22 cellular contexts compared by ENCODE assay signal in the genomic region with DNA sequence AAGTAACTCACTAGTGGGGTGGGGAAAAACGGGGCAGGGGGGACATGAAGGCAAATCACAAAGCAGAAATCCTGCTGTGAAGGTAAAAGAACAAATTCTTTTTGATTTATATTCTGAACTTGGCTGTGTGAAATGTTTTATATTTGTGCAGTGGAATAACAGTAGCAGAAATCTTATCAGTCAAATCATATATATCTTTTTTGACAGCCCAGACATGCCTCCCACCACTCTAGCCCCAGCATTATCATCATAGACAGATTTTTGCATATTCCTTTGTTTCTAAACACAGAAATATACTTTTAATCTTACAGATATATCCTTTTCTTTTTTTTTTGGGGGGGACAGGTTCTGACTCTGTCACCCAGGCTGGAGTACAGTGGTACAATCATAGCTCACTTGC.
DNase-seq lines count a peak whose midpoint lies in the region; ATAC-seq, FAIRE-seq and TF ChIP-seq lines count a peak whose summit lies in the region.
"Had no signal": no experiment of that assay in that cellular context is flagged by ENCODE, and none has a peak within 500 bp of the region (broad histone marks: within the 10 kb centered on the region; RNA-seq: fewer than 3 reads in every experiment).

No MANE protein-coding gene starts in this region.

- no peak overlapping the region for H4K91ac ChIP-seq in H9 (ENCODE audit: insufficient read length, low read depth, low read length)

- TF ChIP-seq POLR2A in K562 (conservative IDR thresholded peaks at IDR 0.05) = no peak

- H2AFZ ChIP-seq in GM23338 (no peak overlapping the region), H9 (ENCODE audit: low read length) (no peak overlapping the region), K562 (ENCODE audit: low read depth, low read length) (no peak overlapping the region)

- intact Hi-C loops in K562 (cut with micrococcal nuclease) = no loop called here

- no peak overlapping the region for H3K23ac ChIP-seq in H9 (ENCODE audit: insufficient read length, low read depth, low read length)

- no peak overlapping the region for H3T11ph ChIP-seq in H9 (ENCODE audit: low read length)

- no peak overlapping the region for H3K4ac ChIP-seq in H9 (ENCODE audit: low read depth, low read length)

- H3K23me2 ChIP-seq in H9 (ENCODE audit: insufficient read length, low read depth, low read length, poor library complexity, severe bottlenecking) = no peaks in the 10 kb centered on the region

- no TSS peak for BruUV-seq in K562 (replicated peaks; lab: Mats Ljungman, UMichigan)

- 0 out of 2 replicates have a peak overlapping the region, but pooled peaks have one; percentile 41 for H3K27ac ChIP-seq in GM23338 (ENCODE audit: low read depth)
- no peak overlapping the region for H3K27ac ChIP-seq in H9 (ENCODE audit: insufficient read length, low read depth, low read length)
- no peak overlapping the region for H3K27ac ChIP-seq in K562 (ENCODE audit: extremely low read depth, low read depth, low read length)
- H3K27ac ChIP-seq: BLaER1, C4-2B had no signal

- POLR2A ChIA-PET in K562 (lab: Yijun Ruan, JAX) = interaction anchor here (1.7 kb wide), 1 partner anchor 21 kb away, joined by 5 read pairs; no protein-coding TSS in a partner anchor

- H3K79me2 ChIP-seq in GM23338 (replicated peaks; ENCODE audit: insufficient read depth) = no peaks in the 10 kb centered on the region
- H3K79me2 ChIP-seq in H9 (ENCODE audit: insufficient read depth, low read length) = 0 out of 2 replicates have a peak, but pooled peaks cover 2% of the 10 kb centered on the region
- no peaks in the 10 kb centered on the region for H3K79me2 ChIP-seq in K562 (ENCODE audit: control insufficient read depth, insufficient read depth, low read length)

- H3K4me1 ChIP-seq in GM23338 (ENCODE audit: insufficient read depth) (peaks cover 19% of the 10 kb centered on the region), H9 (ENCODE audit: insufficient read depth, low read length) (no peaks in the 10 kb centered on the region; the same call in 1 of the 2 replicates), K562 (replicated peaks in 1 of 2; ENCODE audit: control insufficient read depth in 2 of 2, insufficient read depth in 2 of 2, low read length in 2 of 2) (peaks cover 0 to 2% of the 10 kb centered on the region in 2 experiments; a peak in 2 of 5 replicates)
- H3K4me1 ChIP-seq: BLaER1, Caco-2 had no signal

- H2BK20ac ChIP-seq in H9 (ENCODE audit: low read depth, low read length, poor library complexity, severe bottlenecking) = no peak overlapping the region

- no peak for ATAC-seq in GM23338
- no peak for ATAC-seq in K562
- ATAC-seq in memory B cell (ENCODE audit: low read depth) = no peak
- no peak for ATAC-seq in GM18868 (IDR thresholded peaks at IDR 0.05; ENCODE audit: unreplicated experiment)
- ATAC-seq: CD8-positive, alpha-beta T cell had no signal

- DNase-seq in GM23338 (ENCODE audit: low spot score) (no peak), H9 (no peak), K562 (ENCODE audit: extremely low read depth in 1 of 4, low spot score in 3 of 4) (no peak), memory B cell (ENCODE audit: low spot score in 2 of 2) (no peak), A172 (ENCODE audit: low spot score) (no peak), endothelial cell (ENCODE audit: low spot score) (no peak)
- DNase-seq in stimulated activated CD8-positive, alpha-beta memory T cell treated with anti-CD3 and anti-CD28 coated beads, Interleukin-4, amount 100 ng/mL, for 48 hours = no peak
- DNase-seq: Caco-2; CD4-positive, CD25-positive, alpha-beta regulatory T cell; CD8-positive, alpha-beta T cell; DMS153; DND-41; GOT3; HCEC 1CT had no signal

- no peaks in the 10 kb centered on the region for H3K9me2 ChIP-seq in GM23338 (ENCODE audit: insufficient read depth)

- H3K36me3 Mint-ChIP-seq in GM23338 (ENCODE audit: low read depth) = peaks cover 4% of the 10 kb centered on the region; the same call in 2 of the 3 replicates
- H3K36me3 Mint-ChIP-seq in H9 (ENCODE audit: insufficient read depth in 1 of 3, low read depth in 3 of 3) = peaks cover 5 to 12% (median 7%) of the 10 kb centered on the region in 3 experiments; a peak in 5 of 7 replicates
- peaks cover 32% of the 10 kb centered on the region for H3K36me3 Mint-ChIP-seq in memory B cell
- H3K36me3 Mint-ChIP-seq in endothelial cell (ENCODE audit: low read depth, unreplicated experiment) = peaks cover 4% of the 10 kb centered on the region

- H3K36me3 ChIP-seq in GM23338 (ENCODE audit: insufficient read depth) = no peaks in the 10 kb centered on the region; the same call in 1 of the 2 replicates
- peaks cover 29% of the 10 kb centered on the region for H3K36me3 ChIP-seq in K562 (ENCODE audit: control insufficient read depth, insufficient read depth, low read length)

- TF ChIP-seq CTCF in GM23338 (conservative IDR thresholded peaks at IDR 0.05; ENCODE audit: low read depth in 2 of 2) = no peak
- no peak for TF ChIP-seq CTCF in H9 (conservative IDR thresholded peaks at IDR 0.05)
- TF ChIP-seq CTCF in K562 (IDR thresholded peaks at IDR 0.05 in 2 of 3, conservative IDR thresholded peaks at IDR 0.05 in 1 of 3; ENCODE audit: insufficient read depth in 2 of 3, low read depth in 1 of 3, low read length in 3 of 3) = no peak
- TF ChIP-seq CTCF in endothelial cell (IDR thresholded peaks at IDR 0.05; ENCODE audit: unreplicated experiment) = no peak

- no peak overlapping the region for H3K4me2 ChIP-seq in GM23338
- H3K4me2 ChIP-seq in H9 (ENCODE audit: insufficient read depth, insufficient read length, low read length) = no peak overlapping the region
- no peak overlapping the region for H3K4me2 ChIP-seq in K562 (ENCODE audit: insufficient read depth, low read length)
- H3K4me2 ChIP-seq: BLaER1 had no signal

- no peak overlapping the region for H3K56ac ChIP-seq in H9 (ENCODE audit: insufficient read length, low read depth, low read length)

- no peak overlapping the region for H2BK5ac ChIP-seq in H9 (ENCODE audit: insufficient read length, low read length)

- no peaks in the 10 kb centered on the region for H3K9me1 ChIP-seq in K562 (ENCODE audit: control insufficient read depth, insufficient read depth, low read length)

- H3K27me3 ChIP-seq in GM23338 (ENCODE audit: insufficient read depth) (no peaks in the 10 kb centered on the region), H9 (ENCODE audit: insufficient read depth, low read length) (no peaks in the 10 kb centered on the region), K562 (ENCODE audit: control insufficient read depth in 2 of 2, insufficient read depth in 2 of 2, low read length in 2 of 2) (no peaks in the 10 kb centered on the region)
- H3K27me3 ChIP-seq: BLaER1 had no signal

- H3K9me3 ChIP-seq in H9 (ENCODE audit: control insufficient read depth, low read depth, low read length) = no peaks in the 10 kb centered on the region
- no peaks in the 10 kb centered on the region for H3K9me3 ChIP-seq in K562 (replicated peaks; ENCODE audit: control insufficient read depth, insufficient read depth, low read depth, low read length)
- H3K9me3 ChIP-seq: BLaER1, Caco-2 had no signal

- H3K4me3 ChIP-seq in GM23338 = no peak overlapping the region
- no peak overlapping the region for H3K4me3 ChIP-seq in K562
- H3K4me3 ChIP-seq: BLaER1 had no signal

- H3K9ac ChIP-seq in H9 (ENCODE audit: extremely low read depth, insufficient read length, low read length) (no peak overlapping the region), K562 (ENCODE audit: insufficient read depth in 1 of 2, low read depth in 2 of 2, low read length in 2 of 2) (no peak overlapping the region)
- H3K9ac ChIP-seq: BLaER1 had no signal

- peaks cover 4% of the 10 kb centered on the region for H4K20me1 ChIP-seq in GM23338 (replicated peaks; ENCODE audit: insufficient read depth)
- no peaks in the 10 kb centered on the region for H4K20me1 ChIP-seq in H9 (ENCODE audit: control insufficient read depth, insufficient read depth, insufficient read length)
- H4K20me1 ChIP-seq in K562 (replicated peaks; ENCODE audit: control insufficient read depth, insufficient read depth, low read length) = peaks cover 3% of the 10 kb centered on the region; the same call in 1 of the 2 replicates
- H4K20me1 ChIP-seq: BLaER1 had no signal

- H3K27me3 Mint-ChIP-seq in GM23338 (ENCODE audit: insufficient read depth, low read depth, poor library complexity) (no peaks in the 10 kb centered on the region), H9 (ENCODE audit: low read depth) (no peaks in the 10 kb centered on the region), memory B cell (no peaks in the 10 kb centered on the region), endothelial cell (ENCODE audit: unreplicated experiment) (peaks cover 1% of the 10 kb centered on the region)
- H3K27me3 Mint-ChIP-seq: B cell; CD4-positive, CD25-positive, alpha-beta regulatory T cell had no signal

- H4K5ac ChIP-seq in H9 (ENCODE audit: insufficient read length, low read depth, low read length) = no peak overlapping the region

- no peaks in the 10 kb centered on the region for H3K79me1 ChIP-seq in H9 (ENCODE audit: insufficient read depth, low read depth, low read length, poor library complexity, severe bottlenecking)

- no peak for TF ChIP-seq RAD21 in K562 (CRISPR knock-in tag; conservative IDR thresholded peaks at IDR 0.05 in 1 of 2, IDR thresholded peaks at IDR 0.05 in 1 of 2)

- H2BK15ac ChIP-seq in H9 (ENCODE audit: low read depth, low read length) = no peak overlapping the region

- no CpG with 5 or more reads among the region's 1 CpG for WGBS in H9 (ENCODE audit: extremely low coverage, insufficient read length, low lambda C conversion rate)
- 67% methylated on average over 1 of the region's 1 CpG for WGBS in K562 (ENCODE audit: insufficient coverage, low coverage, missing lambda C conversion rate)

- H3K4me1 Mint-ChIP-seq in GM23338 (peaks cover 15% of the 10 kb centered on the region), H9 (peaks cover 15% of the 10 kb centered on the region in 2 experiments), memory B cell (peaks cover 2% of the 10 kb centered on the region), endothelial cell (ENCODE audit: unreplicated experiment) (no peaks in the 10 kb centered on the region)
- H3K4me1 Mint-ChIP-seq: B cell had no signal

- H3K4me3 Mint-ChIP-seq in GM23338 (no peak overlapping the region), H9 (no peak overlapping the region; a peak in 1 of 5 replicates), memory B cell (no peak overlapping the region), endothelial cell (ENCODE audit: unreplicated experiment) (no peak overlapping the region)
- H3K4me3 Mint-ChIP-seq: B cell; CD8-positive, alpha-beta T cell had no signal

- H3F3A ChIP-seq in GM23338 (replicated peaks; ENCODE audit: low read depth) = no peaks in the 10 kb centered on the region

- no peak overlapping the region for H3K18ac ChIP-seq in H9 (ENCODE audit: insufficient read length, low read depth, low read length)

- CTCF ChIA-PET in K562 (lab: Yijun Ruan, JAX; ENCODE audit: low intra/inter-chr PET ratio) = no interaction called here

- no peak overlapping the region for H3K14ac ChIP-seq in H9 (ENCODE audit: insufficient read depth, low read length)

- H2AK5ac ChIP-seq in H9 (ENCODE audit: insufficient read length, low read length) = no peak overlapping the region

- no peak overlapping the region for H4K8ac ChIP-seq in H9 (replicated peaks; ENCODE audit: insufficient read length, low read depth, low read length)

- H3K27ac Mint-ChIP-seq in GM23338 (peak overlapping the region; percentile 66), H9 (peak overlapping the region in 2 of 3 experiments; percentile 24 to 55; a peak in 2 of 7 replicates), memory B cell (peak overlapping the region; percentile 17), endothelial cell (ENCODE audit: unreplicated experiment) (no peak overlapping the region)
- H3K27ac Mint-ChIP-seq: B cell; CD4-positive, CD25-positive, alpha-beta regulatory T cell; CD8-positive, alpha-beta T cell had no signal

- H2BK12ac ChIP-seq in H9 (ENCODE audit: insufficient read length, low read depth, low read length) = no peak overlapping the region

- in situ Hi-C loops in K562 (cut with MboI) = no loop called here

- no peak for FAIRE-seq in K562 (lab: Jason Lieb, UNC)
- FAIRE-seq: A204.1, G401.6, GM12892, H54 had no signal

- no peak for TF ChIP-seq EP300 in K562 (IDR thresholded peaks at IDR 0.05; ENCODE audit: low read length)

- no peak overlapping the region for H2BK120ac ChIP-seq in H9 (ENCODE audit: low read depth, low read length, poor library complexity, severe bottlenecking)

- no peaks in the 10 kb centered on the region for H3K9me3 Mint-ChIP-seq in GM23338
- no peaks in the 10 kb centered on the region for H3K9me3 Mint-ChIP-seq in H9
- H3K9me3 Mint-ChIP-seq in memory B cell = no peaks in the 10 kb centered on the region
- H3K9me3 Mint-ChIP-seq in endothelial cell (ENCODE audit: unreplicated experiment) = no peaks in the 10 kb centered on the region
- H3K9me3 Mint-ChIP-seq: CD4-positive, CD25-positive, alpha-beta regulatory T cell; CD8-positive, alpha-beta T cell had no signal
